ENCODE assay signal across 25 cellular contexts in genomic region chr2:88069117-88069516, GRCh38. TPM values are rescaled to one million over a fixed set of nuclear protein-coding genes. Genes with fewer than 3 reads are reported as not detected.
"Had no signal": no experiment of that assay in that cellular context is flagged by ENCODE, and none has a peak within 500 bp of the region (broad histone marks: within the 10 kb centered on the region; RNA-seq: fewer than 3 reads in every experiment).

No MANE protein-coding gene starts in this region.

- DNase-seq: activated CD4-positive, alpha-beta T cell treated with anti-CD3 and anti-CD28 coated beads for 48 hours; activated CD4-positive, CD25-positive, alpha-beta regulatory T cell; activated CD8-positive, alpha-beta T cell treated with anti-CD3 and anti-CD28 coated beads for 36 hours; activated naive CD4-positive, alpha-beta T cell treated with Interleukin-2 at 50 U/mL for 16 hours; activated naive CD8-positive, alpha-beta T cell treated with anti-CD3 and anti-CD28 coated beads, Interleukin-2, amount 10 ng/mL, durations not matched to agents 7 days and 5 days; activated T-cell treated with anti-CD3 and anti-CD28 coated beads, Interleukin-2, amount 50 U/mL, for 24 hours; amygdala; central memory CD4-positive, alpha-beta T cell; endodermal cell; foreskin keratinocyte; kidney; left lung; naive thymus-derived CD8-positive, alpha-beta T cell; pancreas; stimulated activated CD4-positive, alpha-beta T cell treated with anti-CD3 and anti-CD28 coated beads, Interleukin-4, amount 100 ng/mL, for 24 hours; stomach; SW 1271; testis; upper lobe of right lung had no signal

- H3K9me3 ChIP-seq: left lung, pancreas, stomach, testis, upper lobe of right lung had no signal

- H3K27ac ChIP-seq: epithelial cell of prostate, foreskin keratinocyte, left lung, pancreas, testis, upper lobe of right lung had no signal

- ATAC-seq: activated CD8-positive, alpha-beta T cell treated with anti-CD3 and anti-CD28 coated beads for 36 hours; foreskin keratinocyte; left lung; naive thymus-derived CD8-positive, alpha-beta T cell; pancreas; stimulated activated effector memory CD8-positive, alpha-beta T cell treated with anti-CD3 and anti-CD28 coated beads, Interleukin-12 subunit alpha, Interleukin-12 subunit beta, amount 100 ng/mL, for 72 hours; upper lobe of right lung had no signal

- H3K4me1 ChIP-seq: foreskin keratinocyte, left lung, pancreas, testis, upper lobe of right lung had no signal

- H3K4me3 ChIP-seq: left lung, pancreas, testis, upper lobe of right lung had no signal

- H3K27me3 ChIP-seq: left lung, pancreas, testis, upper lobe of right lung had no signal

- H3K36me3 ChIP-seq: left lung, pancreas, stomach, upper lobe of right lung had no signal

RNA-seq across cellular contexts. Expression of gene SMYD1, which starts 1.5 kb away (rescaled TPM):
- total RNA-seq: activated CD8-positive, alpha-beta T cell treated with anti-CD3 and anti-CD28 coated beads for 36 hours; activated naive CD8-positive, alpha-beta T cell treated with anti-CD3 and anti-CD28 coated beads, Interleukin-2, amount 10 ng/mL, durations not matched to agents 7 days and 5 days; activated T-helper 2 cell treated with anti-CD3 and anti-CD28 coated beads, Interferon-gamma antibody, Interleukin-2, Interleukin-4, amounts not matched to agents 10 μg/mL and 5 μg/mL and 100 μg/mL, durations not matched to agents 14 hours and 24 hours and 36 hours; endodermal cell; fibroblast of lung; foreskin keratinocyte; kidney; naive thymus-derived CD8-positive, alpha-beta T cell; T-helper 2 cell treated with Interferon-gamma antibody and Interleukin-4, amounts not matched to agents 100 ng/mL and 5 ng/mL, for 36 hours; upper lobe of right lung had no signal
- polyA plus RNA-seq: fibroblast of lung; foreskin keratinocyte; naive thymus-derived CD8-positive, alpha-beta T cell; pancreas had no signal

RNA-seq across cellular contexts. Expression of gene RNU2-63P, which starts 52.8 kb away (rescaled TPM):
- total RNA-seq: left lung, SK-MEL-5, stomach, testis, upper lobe of right lung had no signal
- polyA plus RNA-seq: fibroblast of lung, foreskin keratinocyte, pancreas, stomach had no signal

RNA-seq across cellular contexts. Expression of gene FABP1, which starts 58.7 kb away (rescaled TPM):
- total RNA-seq: activated CD8-positive, alpha-beta T cell treated with anti-CD3 and anti-CD28 coated beads for 36 hours; activated naive CD8-positive, alpha-beta T cell treated with anti-CD3 and anti-CD28 coated beads, Interleukin-2, amount 10 ng/mL, durations not matched to agents 7 days and 5 days; activated T-helper 2 cell treated with anti-CD3 and anti-CD28 coated beads, Interferon-gamma antibody, Interleukin-2, Interleukin-4, amounts not matched to agents 10 μg/mL and 5 μg/mL and 100 μg/mL, durations not matched to agents 14 hours and 24 hours and 36 hours; endodermal cell; fibroblast of lung; foreskin keratinocyte; kidney; left lung; naive thymus-derived CD8-positive, alpha-beta T cell; SK-MEL-5; T-helper 2 cell treated with Interferon-gamma antibody and Interleukin-4, amounts not matched to agents 100 ng/mL and 5 ng/mL, for 36 hours; upper lobe of right lung had no signal
- polyA plus RNA-seq: fibroblast of lung; foreskin keratinocyte; naive thymus-derived CD8-positive, alpha-beta T cell had no signal
